8 cellular contexts compared by ENCODE assay signal in the genomic region with DNA sequence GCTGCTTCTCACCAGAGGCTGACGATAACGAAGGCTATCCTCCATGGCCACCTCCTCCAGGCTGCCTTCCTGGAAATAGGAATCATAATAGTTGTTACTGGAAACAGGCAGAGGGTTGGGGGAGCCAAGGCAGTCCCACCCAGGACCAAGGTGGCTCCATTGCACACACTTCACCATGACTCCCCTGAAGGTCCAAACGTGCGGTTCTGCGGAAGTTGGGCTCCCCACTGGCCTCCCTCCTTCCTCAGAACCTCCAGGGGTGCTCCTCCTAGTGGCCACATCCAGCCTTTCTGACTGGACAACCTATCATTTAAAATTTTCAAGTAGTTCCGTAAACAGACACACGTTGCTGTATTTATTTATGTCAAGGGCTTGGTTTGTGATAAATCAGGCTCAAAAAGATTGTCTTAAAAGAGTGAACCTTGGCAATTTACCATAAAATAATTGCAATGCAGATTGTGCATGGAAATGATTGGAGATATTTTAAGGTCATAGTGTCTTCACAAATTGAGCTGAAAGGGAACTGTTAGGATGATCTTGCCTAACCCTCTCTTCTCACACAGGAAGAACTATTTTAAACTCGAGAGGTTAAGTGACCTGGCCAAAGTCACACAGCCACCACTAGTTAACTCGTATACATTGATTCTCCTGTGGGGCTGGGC. TPM values are rescaled to one million over a fixed set of nuclear protein-coding genes. Genes with fewer than 3 reads are reported as not detected.
DNase-seq lines count a peak whose midpoint lies in the region; ATAC-seq and TF ChIP-seq lines count a peak whose summit lies in the region.

No MANE protein-coding gene starts in this region.

- H3K27ac Mint-ChIP-seq in activated CD4-positive, alpha-beta T cell treated with anti-CD3 and anti-CD28 coated beads, Interleukin-2, amount 10 ng/mL, durations not matched to agents 7 days and 5 days, result no peak overlapping the region
- peak overlapping the region; percentile 98 for H3K27ac Mint-ChIP-seq in endodermal cell

- peaks cover 45% of the 10 kb centered on the region for H3K4me1 Mint-ChIP-seq in activated CD4-positive, alpha-beta T cell treated with anti-CD3 and anti-CD28 coated beads, Interleukin-2, amount 10 ng/mL, durations not matched to agents 7 days and 5 days
- H3K4me1 Mint-ChIP-seq in endodermal cell, result peaks cover 50% of the 10 kb centered on the region

- H3K4me3 ChIP-seq in endodermal cell (ENCODE audit: low read length), result peak overlapping the region; percentile 77
- peak overlapping the region; percentile 23 to 94 for H3K4me3 ChIP-seq in muscle layer of colon (ENCODE audit: low read depth in 1 of 2, low read length in 2 of 2)
- peak overlapping the region; percentile 52 to 59 for H3K4me3 ChIP-seq in tibial artery

- no peaks in the 10 kb centered on the region for H3K36me3 Mint-ChIP-seq in activated CD4-positive, alpha-beta T cell treated with anti-CD3 and anti-CD28 coated beads, Interleukin-2, amount 10 ng/mL, durations not matched to agents 7 days and 5 days (ENCODE audit: low read depth)
- peaks cover 14% of the 10 kb centered on the region for H3K36me3 Mint-ChIP-seq in endodermal cell (ENCODE audit: low read depth)

- no peaks in the 10 kb centered on the region for H3K9me3 Mint-ChIP-seq in activated CD4-positive, alpha-beta T cell treated with anti-CD3 and anti-CD28 coated beads, Interleukin-2, amount 10 ng/mL, durations not matched to agents 7 days and 5 days
- peaks cover 2% of the 10 kb centered on the region for H3K9me3 Mint-ChIP-seq in endodermal cell

- H3K9ac ChIP-seq in endodermal cell (ENCODE audit: extremely low read depth, low read length, poor library complexity, severe bottlenecking) (peak overlapping the region; percentile 70), muscle layer of colon (ENCODE audit: low read length) (no peak overlapping the region)

- POLR2A ChIA-PET in activated CD4-positive, alpha-beta T cell treated with anti-CD3 and anti-CD28 coated beads, Interleukin-2, amount 10 ng/mL, durations not matched to agents 7 days and 5 days (lab: Charles Lee), result no interaction called here

- no peak for ATAC-seq in GM19467 (IDR thresholded peaks at IDR 0.05; ENCODE audit: unreplicated experiment)

- H3K4me1 ChIP-seq in endodermal cell (ENCODE audit: control insufficient read depth, insufficient read depth, low read length) (peaks cover 8% of the 10 kb centered on the region), muscle layer of colon (ENCODE audit: insufficient read depth, low read length) (peaks cover 43% of the 10 kb centered on the region), tibial artery (peaks cover 0 to 27% (median 14%) of the 10 kb centered on the region in 4 donors)

- H3K27me3 ChIP-seq in endodermal cell (ENCODE audit: control insufficient read depth, insufficient read depth, low read length, poor library complexity, severe bottlenecking) (no peaks in the 10 kb centered on the region), muscle layer of colon (ENCODE audit: control insufficient read depth in 1 of 2, insufficient read depth in 2 of 2, low read length in 2 of 2) (no peaks in the 10 kb centered on the region), tibial artery (no peaks in the 10 kb centered on the region)

- peaks cover 6% of the 10 kb centered on the region for H3K36me3 ChIP-seq in endodermal cell (ENCODE audit: control insufficient read depth, insufficient read depth, low read length)
- H3K36me3 ChIP-seq in muscle layer of colon (ENCODE audit: insufficient read depth, low read length), result peaks cover 5% of the 10 kb centered on the region
- H3K36me3 ChIP-seq in tibial artery, result peaks cover 0 to 3% (median 0%) of the 10 kb centered on the region in 3 donors

- CTCF ChIA-PET in activated CD4-positive, alpha-beta T cell treated with anti-CD3 and anti-CD28 coated beads, Interleukin-2, amount 10 ng/mL, durations not matched to agents 7 days and 5 days (lab: Charles Lee), result interaction anchor here (0.6 to 2.9 kb wide), 5 partner anchors 10 to 347 kb away, joined by 3 to 11 read pairs (median 5); no protein-coding TSS in a partner anchor

- no peak overlapping the region for H3K4me3 Mint-ChIP-seq in activated CD4-positive, alpha-beta T cell treated with anti-CD3 and anti-CD28 coated beads, Interleukin-2, amount 10 ng/mL, durations not matched to agents 7 days and 5 days
- peak overlapping the region; percentile 69 for H3K4me3 Mint-ChIP-seq in endodermal cell

- peak; percentile 26 to 27 for DNase-seq in activated CD4-positive, alpha-beta T cell treated with anti-CD3 and anti-CD28 coated beads for 24 hours (ENCODE audit: low read depth in 2 of 2)
- no peak for DNase-seq in activated CD4-positive, alpha-beta T cell treated with anti-CD3 and anti-CD28 coated beads for 1 hour
- DNase-seq in NCI-H345 treated with DMSO at 0.1 percent for 48 hours (lab: John Stamatoyannopoulos, UW; ENCODE audit: unreplicated experiment) (peak; percentile 18), endodermal cell (peak; percentile 76), tibial artery (peak; percentile 35 to 74)
- peak; percentile 49 for DNase-seq in activated CD4-positive, alpha-beta T cell treated with anti-CD3 and anti-CD28 coated beads, Interleukin-2, amount 10 ng/mL, durations not matched to agents 7 days and 5 days

- H3K27ac ChIP-seq in endodermal cell (ENCODE audit: low read depth, low read length) (peak overlapping the region; percentile 61), muscle layer of colon (ENCODE audit: low read depth, low read length) (no peak overlapping the region), tibial artery (no peak overlapping the region)

- H3K27me3 Mint-ChIP-seq in activated CD4-positive, alpha-beta T cell treated with anti-CD3 and anti-CD28 coated beads, Interleukin-2, amount 10 ng/mL, durations not matched to agents 7 days and 5 days, result peaks cover 1% of the 10 kb centered on the region
- no peaks in the 10 kb centered on the region for H3K27me3 Mint-ChIP-seq in endodermal cell (ENCODE audit: insufficient read depth)

- intact Hi-C loops in tibial artery (cut with DNase I; ENCODE audit: low total_unique reads), result no loop called here

- TF ChIP-seq CTCF in endodermal cell (conservative IDR thresholded peaks at IDR 0.05), result peak; percentile 89
- TF ChIP-seq CTCF in tibial artery (IDR thresholded peaks at IDR 0.05), result peak; percentile 52 to 60

- H3K9me3 ChIP-seq in endodermal cell (ENCODE audit: control insufficient read depth, low read length) (no peaks in the 10 kb centered on the region), muscle layer of colon (ENCODE audit: low read length) (no peaks in the 10 kb centered on the region), tibial artery (no peaks in the 10 kb centered on the region)

- WGBS in endodermal cell (ENCODE audit: insufficient coverage in 1 of 2, insufficient read length in 1 of 2), 2 experiments, result 67 to 72% methylated on average over 5 to 9 of the region's 9 CpGs

RNA-seq across cellular contexts. Expression of gene TCN2, which starts 1.4 kb away (rescaled TPM):
- under 1 TPM; 0.32 to 0.54 TPM for total RNA-seq in activated CD4-positive, alpha-beta T cell treated with anti-CD3 and anti-CD28 coated beads, Interleukin-2, amount 10 ng/mL, durations not matched to agents 7 days and 5 days
- 10 to 100 TPM; 71.8 to 73.6 TPM for total RNA-seq in endodermal cell
- 42.4 TPM for polyA plus RNA-seq in endodermal cell (2013, experiment 1 of 2)
- 38.7 TPM for polyA plus RNA-seq in endodermal cell (2013, experiment 2 of 2)

RNA-seq across cellular contexts. Expression of gene PES1, which starts 13.9 kb away (rescaled TPM):
- 10 to 100 TPM; 58.5 to 62.7 TPM for total RNA-seq in activated CD4-positive, alpha-beta T cell treated with anti-CD3 and anti-CD28 coated beads, Interleukin-2, amount 10 ng/mL, durations not matched to agents 7 days and 5 days
- total RNA-seq in endodermal cell, result 10 to 100 TPM; 78.7 to 90.2 TPM
- 55.6 TPM for polyA plus RNA-seq in endodermal cell (2013, experiment 1 of 2)
- polyA plus RNA-seq in endodermal cell (2013, experiment 2 of 2), result 52.0 TPM

RNA-seq across cellular contexts. Expression of gene SLC35E4, which starts 30.0 kb away (rescaled TPM):
- total RNA-seq in activated CD4-positive, alpha-beta T cell treated with anti-CD3 and anti-CD28 coated beads, Interleukin-2, amount 10 ng/mL, durations not matched to agents 7 days and 5 days, result 1 to 10 TPM; 1.8 to 2.5 TPM
- total RNA-seq in endodermal cell, result 1 to 10 TPM; 2.3 to 3.9 TPM
- polyA plus RNA-seq in endodermal cell (2013, experiment 1 of 2), result 2.4 TPM
- 2.1 TPM for polyA plus RNA-seq in endodermal cell (2013, experiment 2 of 2)

RNA-seq across cellular contexts. Expression of gene GAL3ST1, which starts 31.1 kb away (rescaled TPM):
- total RNA-seq in activated CD4-positive, alpha-beta T cell treated with anti-CD3 and anti-CD28 coated beads, Interleukin-2, amount 10 ng/mL, durations not matched to agents 7 days and 5 days, result not detected
- total RNA-seq in endodermal cell, result 10 to 100 TPM; 26.4 to 28.3 TPM
- polyA plus RNA-seq in endodermal cell (2013, experiment 1 of 2), result 9.8 TPM
- 10.4 TPM for polyA plus RNA-seq in endodermal cell (2013, experiment 2 of 2)

RNA-seq across cellular contexts. Expression of gene SEC14L6, which starts 59.0 kb away (rescaled TPM):
- total RNA-seq in activated CD4-positive, alpha-beta T cell treated with anti-CD3 and anti-CD28 coated beads, Interleukin-2, amount 10 ng/mL, durations not matched to agents 7 days and 5 days, result not detected
- total RNA-seq in endodermal cell, result 1 to 10 TPM; 1.6 to 2.1 TPM
- polyA plus RNA-seq in endodermal cell (2013, experiment 1 of 2), result 1.3 TPM
- 1.2 TPM for polyA plus RNA-seq in endodermal cell (2013, experiment 2 of 2)

Comparison
In these comparisons a context has a peak if more than half of its experiments do, and no peak if none do; other contexts are left out.
1. RNA of gene TCN2, which starts 1.4 kb away (total RNA-seq): 71.8 to 73.6 TPM in endodermal cell; 0.32 to 0.54 TPM in activated CD4-positive, alpha-beta T cell treated with anti-CD3 and anti-CD28 coated beads, Interleukin-2, amount 10 ng/mL, durations not matched to agents 7 days and 5 days; every median in the first group is over 10 times any median in the second.
2. Peak in every context shown above with its lines, with median percentiles within 50 percentile points of each other: H3K4me3 ChIP-seq.